In the genomic region with DNA sequence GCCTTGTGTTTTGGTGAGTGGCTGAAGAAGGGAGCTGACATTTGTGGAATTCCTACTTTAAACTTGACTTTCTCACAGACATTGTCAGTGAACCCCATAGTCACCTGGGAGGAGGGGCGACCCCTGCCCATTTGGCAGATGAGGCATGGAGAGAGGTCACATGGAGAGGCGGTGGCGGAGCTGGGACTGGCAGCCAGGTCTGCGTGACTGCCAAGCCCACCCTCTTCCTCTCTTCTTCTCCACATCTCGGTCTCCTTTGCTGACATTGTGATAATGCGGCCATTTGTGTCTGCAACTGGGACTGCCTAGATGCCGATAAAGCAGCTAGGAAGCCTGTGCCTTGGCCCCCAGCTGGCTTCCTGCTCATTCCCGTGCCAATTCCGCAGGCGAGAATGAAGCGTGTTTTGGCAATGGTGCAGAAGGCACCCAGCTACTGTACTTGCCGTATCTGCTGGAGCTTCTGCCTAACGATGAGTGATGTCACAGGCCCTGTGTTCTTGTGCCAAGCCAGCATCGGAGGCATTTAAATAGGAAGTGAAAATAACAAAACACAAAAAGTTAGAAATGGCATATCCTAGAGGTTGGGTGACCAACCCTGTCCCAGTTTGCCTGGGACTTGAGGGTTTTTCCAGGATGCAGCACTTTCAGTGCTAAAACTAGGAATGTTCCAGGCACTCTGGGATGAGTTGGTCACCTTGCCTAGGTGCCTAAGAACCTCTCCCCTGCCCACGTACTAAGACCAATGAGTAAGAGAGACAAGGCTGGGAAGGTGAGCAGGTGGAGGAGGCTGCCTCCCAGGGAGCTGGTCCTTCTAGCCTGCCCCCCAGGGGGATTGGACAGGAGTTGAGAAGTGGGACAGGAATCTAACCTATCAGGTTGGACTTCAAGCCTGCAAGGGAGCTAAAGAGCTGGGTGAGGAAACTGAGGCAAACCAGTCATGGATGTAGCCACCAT, we compare ENCODE assay signal across 10 cellular contexts. TPM values are rescaled to one million over a fixed set of nuclear protein-coding genes. Genes with fewer than 3 reads are reported as not detected.
DNase-seq lines count a peak whose midpoint lies in the region; ATAC-seq and TF ChIP-seq lines count a peak whose summit lies in the region.
"Had no signal": no experiment of that assay in that cellular context is flagged by ENCODE, and none has a peak within 500 bp of the region (broad histone marks: within the 10 kb centered on the region; RNA-seq: fewer than 3 reads in every experiment).

No MANE protein-coding gene starts in this region.

- H3K27ac Mint-ChIP-seq in naive B cell: peak overlapping the region; percentile 96 to 100 (median 100)

- H3K36me3 Mint-ChIP-seq in naive B cell: no peaks in the 10 kb centered on the region
- H3K36me3 Mint-ChIP-seq: naive thymus-derived CD8-positive, alpha-beta T cell had no signal

- peaks cover 22 to 55% (median 51%) of the 10 kb centered on the region in 3 donors for H3K4me1 Mint-ChIP-seq in naive B cell

- no peaks in the 10 kb centered on the region for H3K27me3 ChIP-seq in GM06990 (replicated peaks; ENCODE audit: control insufficient read depth, insufficient read depth, low read length)

- no peaks in the 10 kb centered on the region for H3K27me3 Mint-ChIP-seq in naive B cell

- no peaks in the 10 kb centered on the region for H3K36me3 ChIP-seq in GM06990 (ENCODE audit: control insufficient read depth, insufficient read depth, low read length)

- TF ChIP-seq CTCF in GM06990 (IDR thresholded peaks at IDR 0.05; ENCODE audit: insufficient read depth, low read length, poor library complexity, severe bottlenecking): no peak

- ATAC-seq in naive B cell (ENCODE audit: low read depth in 2 of 2) (peak; percentile 97 to 98), GM18502 (IDR thresholded peaks at IDR 0.05; ENCODE audit: poor library complexity, unreplicated experiment) (no peak), GM19452 (IDR thresholded peaks at IDR 0.05; ENCODE audit: unreplicated experiment) (no peak)
- ATAC-seq: naive thymus-derived CD8-positive, alpha-beta T cell had no signal

- peaks cover 0 to 5% (median 0%) of the 10 kb centered on the region in 7 donors for H3K9me3 Mint-ChIP-seq in naive B cell
- H3K9me3 Mint-ChIP-seq: naive thymus-derived CD8-positive, alpha-beta T cell had no signal

- H3K4me3 ChIP-seq in GM06990 (replicated peaks; ENCODE audit: low read depth, low read length): no peak overlapping the region

- DNase-seq in GM06990 (ENCODE audit: extremely low read depth, insufficient read length) (peak; percentile 66), M059J (ENCODE audit: low read depth) (peak; percentile 65), cerebellum (ENCODE audit: low spot score) (peak; percentile 41), naive B cell (peak; percentile 72), ecto neural progenitor cell (ENCODE audit: low spot score) (no peak), islet precursor cell (no peak)
- DNase-seq: DND-41 had no signal

- peak overlapping the region in 7 of 8 donors; percentile 66 to 90 (median 77) for H3K4me3 Mint-ChIP-seq in naive B cell

RNA-seq across cellular contexts. Expression of a gene that starts 23.6 kb away (rescaled TPM):
- 2.4 and 9.3 TPM in 2 replicates for total RNA-seq in M059J (2014; rRNA removed; shearing (Covaris generic))
- 5.4 TPM for total RNA-seq in cerebellum
- polyA plus RNA-seq in naive B cell (ENCODE audit: low read depth in 6 of 6): under 1 TPM in 5 of 6 donors, not detected in 1; 0.09 to 0.39 (median 0.16) TPM
- polyA plus RNA-seq: naive thymus-derived CD8-positive, alpha-beta T cell had no signal

RNA-seq across cellular contexts. Expression of a gene that starts 29.5 kb away (rescaled TPM):
- total RNA-seq in M059J (2014; rRNA removed; shearing (Covaris generic)): 1.4 and 2.4 TPM in 2 replicates
- total RNA-seq in cerebellum: 2.9 TPM
- polyA plus RNA-seq in naive B cell (ENCODE audit: low read depth in 6 of 6): under 1 TPM in 2 of 6 donors, not detected in 4; 0.08 to 0.11 TPM
- polyA plus RNA-seq: naive thymus-derived CD8-positive, alpha-beta T cell had no signal

RNA-seq across cellular contexts. Expression of a gene that starts 52.7 kb away (rescaled TPM):
- total RNA-seq in M059J (2014; rRNA removed; shearing (Covaris generic)): not detected in 2 replicates
- total RNA-seq in cerebellum: 0.27 TPM
- not detected for polyA plus RNA-seq in naive B cell (ENCODE audit: low read depth in 6 of 6)
- total RNA-seq: naive thymus-derived CD8-positive, alpha-beta T cell had no signal
- polyA plus RNA-seq: naive thymus-derived CD8-positive, alpha-beta T cell had no signal

Comparison
In these comparisons a context has a peak if more than half of its experiments do, and no peak if none do; other contexts are left out.
1. DNase-seq: peak in GM06990 (single experiment), M059J (single experiment), cerebellum (single experiment) and naive B cell (single experiment); none in ecto neural progenitor cell (single experiment) and islet precursor cell (single experiment).
2. ATAC-seq: peak in naive B cell (2 of 2); none in GM18502 (single experiment) and GM19452 (single experiment).